In the genomic region with DNA sequence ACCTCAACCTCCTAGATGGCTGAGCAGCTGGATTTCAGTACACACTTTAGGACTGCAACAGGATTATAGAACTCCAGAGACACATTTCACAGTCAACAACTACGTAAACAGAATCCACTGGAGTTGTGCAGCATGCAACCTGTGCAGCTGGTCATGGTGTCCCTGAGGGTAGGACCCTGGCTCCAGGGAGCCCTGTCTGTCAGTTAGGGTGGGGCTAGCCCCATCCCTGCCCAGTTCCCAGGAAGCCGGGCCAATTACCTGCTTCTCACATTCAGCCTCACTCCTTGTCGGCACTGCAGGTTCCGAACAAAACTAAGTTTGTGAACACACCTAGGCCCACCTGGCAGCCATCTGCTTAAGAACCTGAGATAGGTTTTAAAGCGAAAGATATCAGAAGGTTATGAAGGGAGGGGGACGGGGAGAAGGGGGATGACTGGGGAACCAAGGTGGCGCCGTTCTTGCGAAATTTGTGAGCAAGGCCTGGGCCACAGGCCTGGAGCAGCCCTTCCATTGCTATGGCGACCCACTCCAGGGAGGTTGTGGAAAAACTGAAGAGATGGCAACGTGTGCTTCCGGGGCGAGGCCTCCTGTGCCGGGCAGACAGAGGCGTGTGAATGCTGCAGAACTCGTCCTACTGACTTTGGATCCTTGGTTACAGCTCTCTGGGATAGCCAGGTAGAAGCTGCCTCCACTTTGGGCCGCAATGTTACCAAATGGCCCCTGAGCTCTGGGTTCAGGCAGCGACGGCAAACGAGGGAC, we compare ENCODE assay signal across 1 cellular context.
TF ChIP-seq lines count a peak whose summit lies in the region.

No MANE protein-coding gene starts in this region.

TF ChIP-seq in H1, 55 proteins besides CTCF, POLR2A, EP300 and RAD21:
- TF ChIP-seq CEBPB (IDR thresholded peaks at IDR 0.05; ENCODE audit: low read depth, low read length) (peak; percentile 43; the same call in 1 of the 2 replicates), HDAC2 (IDR thresholded peaks at IDR 0.05; ENCODE audit: borderline replicate concordance in 1 of 2, low read depth in 2 of 2, low read length in 2 of 2) (no peak)
